ENCODE assay signal across 21 cellular contexts in the genomic region with DNA sequence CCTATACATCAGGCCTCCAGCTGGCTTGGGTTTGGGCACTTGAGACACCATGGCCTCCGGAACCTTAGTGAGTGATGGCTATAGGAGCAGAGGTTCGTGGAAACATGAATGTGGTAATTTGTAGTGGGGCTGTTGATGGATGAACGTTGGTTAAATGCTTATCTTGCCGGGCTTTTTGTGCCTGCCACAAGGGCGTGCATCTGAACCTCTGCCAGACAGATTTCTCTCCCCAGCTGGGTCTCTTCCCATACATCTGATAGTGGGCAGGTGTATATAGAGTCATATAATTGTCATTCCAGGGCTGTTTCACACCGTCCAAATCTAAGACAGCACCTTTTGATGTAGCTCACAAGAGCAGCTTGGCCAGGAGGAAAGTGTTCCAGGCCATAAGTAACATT. TPM values are rescaled to one million over a fixed set of nuclear protein-coding genes. Genes with fewer than 3 reads are reported as not detected.
"Had no signal": no experiment of that assay in that cellular context is flagged by ENCODE, and none has a peak within 500 bp of the region (broad histone marks: within the 10 kb centered on the region; RNA-seq: fewer than 3 reads in every experiment).

No MANE protein-coding gene starts in this region.

- H3K9me3 ChIP-seq: colonic mucosa, prostate gland, right lobe of liver, suprapubic skin had no signal

- ATAC-seq: foreskin keratinocyte; heart left ventricle; left lobe of liver; natural killer cell treated with Interleukin-12 subunit alpha and Interleukin-12 subunit beta and Interleukin-15 and Interleukin-18, amount 100 ng/mL, for 72 hours; right lobe of liver; stimulated activated effector memory CD8-positive, alpha-beta T cell treated with anti-CD3 and anti-CD28 coated beads, Interleukin-12 subunit alpha, Interleukin-12 subunit beta, amount 100 ng/mL, for 72 hours; stimulated activated naive CD8-positive, alpha-beta T cell treated with anti-CD3 and anti-CD28 coated beads, Interleukin-15, Interleukin-2, amounts not matched to agents 100 U/mL and 50 U/mL, for 24 hours had no signal

- H2AFZ ChIP-seq: parathyroid adenoma had no signal

- H3K4me3 ChIP-seq: colonic mucosa, heart left ventricle, lower lobe of right lung, prostate gland, right lobe of liver, suprapubic skin, tibial artery, upper lobe of left lung had no signal

- H3K36me3 ChIP-seq: colonic mucosa, heart left ventricle, lower lobe of right lung, prostate gland, right lobe of liver, suprapubic skin, upper lobe of left lung had no signal

- H3K27me3 ChIP-seq: colonic mucosa, foreskin keratinocyte, heart left ventricle, right lobe of liver, suprapubic skin, upper lobe of left lung had no signal

- H3K27ac ChIP-seq: colonic mucosa, foreskin keratinocyte, lower lobe of right lung, parathyroid adenoma, prostate gland, right lobe of liver, suprapubic skin, tibial artery, upper lobe of left lung had no signal

- H3K4me1 ChIP-seq: colonic mucosa, foreskin keratinocyte, lower lobe of right lung, parathyroid adenoma, prostate gland, right lobe of liver, suprapubic skin, upper lobe of left lung had no signal

- H3K9ac ChIP-seq: parathyroid adenoma had no signal

- DNase-seq: colonic mucosa; effector CD4-positive, alpha-beta T cell; endodermal cell; erythroblast; foreskin keratinocyte; heart left ventricle; hippocampal formation; lower lobe of right lung; occipital lobe; right lobe of liver; stimulated activated CD4-positive, alpha-beta T cell treated with anti-CD3 and anti-CD28 coated beads, Interleukin-4, amount 100 ng/mL, for 1 hour; stimulated activated CD8-positive, alpha-beta memory T cell treated with anti-CD3 and anti-CD28 coated beads, Interleukin-4, amount 100 ng/mL, for 48 hours; stimulated activated naive CD8-positive, alpha-beta T cell treated with anti-CD3 and anti-CD28 coated beads, Interleukin-15, Interleukin-2, amounts not matched to agents 100 U/mL and 50 U/mL, for 24 hours; tibial artery; upper lobe of left lung had no signal

RNA-seq across cellular contexts. Expression of a gene that starts 41.3 kb away (rescaled TPM):
- total RNA-seq: natural killer cell treated with Interleukin-12 subunit alpha and Interleukin-12 subunit beta and Interleukin-15 and Interleukin-18, amount 100 ng/mL, for 72 hours had no signal
